1 cellular context compared by ENCODE assay signal in the genomic region with DNA sequence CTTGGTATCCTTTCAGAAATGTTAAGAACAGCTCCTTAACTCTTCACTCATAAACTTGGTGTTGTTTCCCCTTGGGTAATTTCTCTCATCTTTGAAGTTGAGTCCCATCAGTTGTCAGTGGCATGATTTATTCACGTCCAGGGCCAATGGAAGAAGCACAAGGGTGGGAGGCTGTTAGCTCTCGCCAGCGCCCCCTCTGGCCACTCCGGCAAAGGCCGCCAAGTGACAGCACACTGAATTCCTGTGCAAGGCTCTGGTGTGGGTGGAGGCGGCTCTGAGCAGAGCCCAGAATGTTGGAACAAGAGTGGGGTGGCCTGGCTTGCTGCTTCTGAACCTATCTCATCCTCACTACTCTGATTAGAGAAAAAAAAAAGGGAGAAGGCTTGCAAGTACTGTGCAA.
TF ChIP-seq lines count a peak whose summit lies in the region.

No MANE protein-coding gene starts in this region.

TF ChIP-seq in HCT116, 20 proteins besides CTCF, POLR2A, EP300 and RAD21 (continued from another document):
- TF ChIP-seq REST (IDR thresholded peaks at IDR 0.05; ENCODE audit: low read depth) (no peak), SRF (IDR thresholded peaks at IDR 0.05; ENCODE audit: low read depth) (no peak), EZH2 (IDR thresholded peaks at IDR 0.05) (no peak), CBX3 (IDR thresholded peaks at IDR 0.05; ENCODE audit: low read depth) (peak; percentile 76), ZNF274 (IDR thresholded peaks at IDR 0.05; ENCODE audit: low read depth, low read length) (no peak), ELF1 (IDR thresholded peaks at IDR 0.05; ENCODE audit: borderline replicate concordance, low read depth) (no peak), YY1 (IDR thresholded peaks at IDR 0.05; ENCODE audit: extremely low read depth, insufficient replicate concordance, low read depth, low read length) (no peak), SP1 (IDR thresholded peaks at IDR 0.05; ENCODE audit: low read depth) (peak; percentile 39; the same call in 1 of the 2 replicates), SIN3A (IDR thresholded peaks at IDR 0.05; ENCODE audit: low read depth) (no peak), JUND (IDR thresholded peaks at IDR 0.05) (no peak), TCF7L2 (IDR thresholded peaks at IDR 0.05; ENCODE audit: borderline replicate concordance, extremely low read depth, insufficient read depth, insufficient read length) (peak; percentile 72)
- TF ChIP-seq, protein P1, sequence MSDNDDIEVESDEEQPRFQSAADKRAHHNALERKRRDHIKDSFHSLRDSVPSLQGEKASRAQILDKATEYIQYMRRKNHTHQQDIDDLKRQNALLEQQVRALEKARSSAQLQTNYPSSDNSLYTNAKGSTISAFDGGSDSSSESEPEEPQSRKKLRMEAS (IDR thresholded peaks at IDR 0.05), result no peak
- TF ChIP-seq, protein P2, sequence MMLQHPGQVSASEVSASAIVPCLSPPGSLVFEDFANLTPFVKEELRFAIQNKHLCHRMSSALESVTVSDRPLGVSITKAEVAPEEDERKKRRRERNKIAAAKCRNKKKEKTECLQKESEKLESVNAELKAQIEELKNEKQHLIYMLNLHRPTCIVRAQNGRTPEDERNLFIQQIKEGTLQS (IDR thresholded peaks at IDR 0.05), result no peak
TF ChIP-seq in HCT116: peak in this region for 4.
